ENCODE assay signal across 1 cellular context in the genomic region with DNA sequence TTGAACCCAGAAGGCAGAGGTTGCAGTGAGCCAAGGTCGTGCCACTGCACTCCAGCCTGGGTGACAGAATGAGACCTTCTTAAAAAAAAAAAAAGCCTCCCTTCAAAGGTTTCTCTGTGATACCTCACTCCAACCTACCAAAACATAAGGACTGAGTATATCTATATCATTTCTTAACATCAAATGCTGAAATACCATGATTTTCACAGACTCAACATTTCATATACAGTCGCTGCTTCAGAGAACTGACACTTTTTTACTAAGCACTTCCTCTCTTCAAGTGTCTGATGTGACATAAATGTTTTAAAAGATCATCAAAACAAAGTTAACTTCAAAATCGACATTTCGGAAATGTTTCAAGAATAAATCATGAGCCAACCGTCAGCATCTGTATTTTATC.
TF ChIP-seq lines count a peak whose summit lies in the region.

No MANE protein-coding gene starts in this region.

TF ChIP-seq in WTC11, 78 proteins besides CTCF, POLR2A, EP300 and RAD21 (continued from another document):
- TF ChIP-seq, protein P1, sequence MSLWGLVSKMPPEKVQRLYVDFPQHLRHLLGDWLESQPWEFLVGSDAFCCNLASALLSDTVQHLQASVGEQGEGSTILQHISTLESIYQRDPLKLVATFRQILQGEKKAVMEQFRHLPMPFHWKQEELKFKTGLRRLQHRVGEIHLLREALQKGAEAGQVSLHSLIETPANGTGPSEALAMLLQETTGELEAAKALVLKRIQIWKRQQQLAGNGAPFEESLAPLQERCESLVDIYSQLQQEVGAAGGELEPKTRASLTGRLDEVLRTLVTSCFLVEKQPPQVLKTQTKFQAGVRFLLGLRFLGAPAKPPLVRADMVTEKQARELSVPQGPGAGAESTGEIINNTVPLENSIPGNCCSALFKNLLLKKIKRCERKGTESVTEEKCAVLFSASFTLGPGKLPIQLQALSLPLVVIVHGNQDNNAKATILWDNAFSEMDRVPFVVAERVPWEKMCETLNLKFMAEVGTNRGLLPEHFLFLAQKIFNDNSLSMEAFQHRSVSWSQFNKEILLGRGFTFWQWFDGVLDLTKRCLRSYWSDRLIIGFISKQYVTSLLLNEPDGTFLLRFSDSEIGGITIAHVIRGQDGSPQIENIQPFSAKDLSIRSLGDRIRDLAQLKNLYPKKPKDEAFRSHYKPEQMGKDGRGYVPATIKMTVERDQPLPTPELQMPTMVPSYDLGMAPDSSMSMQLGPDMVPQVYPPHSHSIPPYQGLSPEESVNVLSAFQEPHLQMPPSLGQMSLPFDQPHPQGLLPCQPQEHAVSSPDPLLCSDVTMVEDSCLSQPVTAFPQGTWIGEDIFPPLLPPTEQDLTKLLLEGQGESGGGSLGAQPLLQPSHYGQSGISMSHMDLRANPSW (CRISPR knock-in tag; conservative IDR thresholded peaks at IDR 0.05; ENCODE audit: low read depth) = no peak
- TF ChIP-seq MXD4 (CRISPR knock-in tag; IDR thresholded peaks at IDR 0.05; ENCODE audit: borderline replicate concordance) = no peak
- TF ChIP-seq JAZF1 (CRISPR knock-in tag; IDR thresholded peaks at IDR 0.05) = no peak
- no peak for TF ChIP-seq ZNF396 (CRISPR knock-in tag; IDR thresholded peaks at IDR 0.05; ENCODE audit: borderline replicate concordance)
- TF ChIP-seq, protein P2, sequence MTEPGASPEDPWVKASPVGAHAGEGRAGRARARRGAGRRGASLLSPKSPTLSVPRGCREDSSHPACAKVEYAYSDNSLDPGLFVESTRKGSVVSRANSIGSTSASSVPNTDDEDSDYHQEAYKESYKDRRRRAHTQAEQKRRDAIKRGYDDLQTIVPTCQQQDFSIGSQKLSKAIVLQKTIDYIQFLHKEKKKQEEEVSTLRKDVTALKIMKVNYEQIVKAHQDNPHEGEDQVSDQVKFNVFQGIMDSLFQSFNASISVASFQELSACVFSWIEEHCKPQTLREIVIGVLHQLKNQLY (CRISPR knock-in tag; IDR thresholded peaks at IDR 0.05) = no peak
- TF ChIP-seq, protein P3, sequence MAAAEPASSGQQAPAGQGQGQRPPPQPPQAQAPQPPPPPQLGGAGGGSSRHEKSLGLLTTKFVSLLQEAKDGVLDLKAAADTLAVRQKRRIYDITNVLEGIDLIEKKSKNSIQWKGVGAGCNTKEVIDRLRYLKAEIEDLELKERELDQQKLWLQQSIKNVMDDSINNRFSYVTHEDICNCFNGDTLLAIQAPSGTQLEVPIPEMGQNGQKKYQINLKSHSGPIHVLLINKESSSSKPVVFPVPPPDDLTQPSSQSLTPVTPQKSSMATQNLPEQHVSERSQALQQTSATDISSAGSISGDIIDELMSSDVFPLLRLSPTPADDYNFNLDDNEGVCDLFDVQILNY (CRISPR knock-in tag; IDR thresholded peaks at IDR 0.05) = no peak
- TF ChIP-seq MYBL2 (CRISPR knock-in tag; IDR thresholded peaks at IDR 0.05) = no peak
- no peak for TF ChIP-seq ETV6 (CRISPR knock-in tag; IDR thresholded peaks at IDR 0.05)
- TF ChIP-seq NR1H2 (CRISPR knock-in tag; IDR thresholded peaks at IDR 0.05) = no peak
- TF ChIP-seq, protein P4, sequence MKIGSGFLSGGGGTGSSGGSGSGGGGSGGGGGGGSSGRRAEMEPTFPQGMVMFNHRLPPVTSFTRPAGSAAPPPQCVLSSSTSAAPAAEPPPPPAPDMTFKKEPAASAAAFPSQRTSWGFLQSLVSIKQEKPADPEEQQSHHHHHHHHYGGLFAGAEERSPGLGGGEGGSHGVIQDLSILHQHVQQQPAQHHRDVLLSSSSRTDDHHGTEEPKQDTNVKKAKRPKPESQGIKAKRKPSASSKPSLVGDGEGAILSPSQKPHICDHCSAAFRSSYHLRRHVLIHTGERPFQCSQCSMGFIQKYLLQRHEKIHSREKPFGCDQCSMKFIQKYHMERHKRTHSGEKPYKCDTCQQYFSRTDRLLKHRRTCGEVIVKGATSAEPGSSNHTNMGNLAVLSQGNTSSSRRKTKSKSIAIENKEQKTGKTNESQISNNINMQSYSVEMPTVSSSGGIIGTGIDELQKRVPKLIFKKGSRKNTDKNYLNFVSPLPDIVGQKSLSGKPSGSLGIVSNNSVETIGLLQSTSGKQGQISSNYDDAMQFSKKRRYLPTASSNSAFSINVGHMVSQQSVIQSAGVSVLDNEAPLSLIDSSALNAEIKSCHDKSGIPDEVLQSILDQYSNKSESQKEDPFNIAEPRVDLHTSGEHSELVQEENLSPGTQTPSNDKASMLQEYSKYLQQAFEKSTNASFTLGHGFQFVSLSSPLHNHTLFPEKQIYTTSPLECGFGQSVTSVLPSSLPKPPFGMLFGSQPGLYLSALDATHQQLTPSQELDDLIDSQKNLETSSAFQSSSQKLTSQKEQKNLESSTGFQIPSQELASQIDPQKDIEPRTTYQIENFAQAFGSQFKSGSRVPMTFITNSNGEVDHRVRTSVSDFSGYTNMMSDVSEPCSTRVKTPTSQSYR (CRISPR knock-in tag; IDR thresholded peaks at IDR 0.05) = no peak
- TF ChIP-seq, protein P5, sequence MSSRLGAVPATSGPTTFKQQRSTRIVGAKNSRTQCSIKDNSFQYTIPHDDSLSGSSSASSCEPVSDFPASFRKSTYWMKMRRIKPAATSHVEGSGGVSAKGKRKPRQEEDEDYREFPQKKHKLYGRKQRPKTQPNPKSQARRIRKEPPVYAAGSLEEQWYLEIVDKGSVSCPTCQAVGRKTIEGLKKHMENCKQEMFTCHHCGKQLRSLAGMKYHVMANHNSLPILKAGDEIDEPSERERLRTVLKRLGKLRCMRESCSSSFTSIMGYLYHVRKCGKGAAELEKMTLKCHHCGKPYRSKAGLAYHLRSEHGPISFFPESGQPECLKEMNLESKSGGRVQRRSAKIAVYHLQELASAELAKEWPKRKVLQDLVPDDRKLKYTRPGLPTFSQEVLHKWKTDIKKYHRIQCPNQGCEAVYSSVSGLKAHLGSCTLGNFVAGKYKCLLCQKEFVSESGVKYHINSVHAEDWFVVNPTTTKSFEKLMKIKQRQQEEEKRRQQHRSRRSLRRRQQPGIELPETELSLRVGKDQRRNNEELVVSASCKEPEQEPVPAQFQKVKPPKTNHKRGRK (CRISPR knock-in tag; IDR thresholded peaks at IDR 0.05; ENCODE audit: borderline replicate concordance) = no peak
- TF ChIP-seq, protein P6, sequence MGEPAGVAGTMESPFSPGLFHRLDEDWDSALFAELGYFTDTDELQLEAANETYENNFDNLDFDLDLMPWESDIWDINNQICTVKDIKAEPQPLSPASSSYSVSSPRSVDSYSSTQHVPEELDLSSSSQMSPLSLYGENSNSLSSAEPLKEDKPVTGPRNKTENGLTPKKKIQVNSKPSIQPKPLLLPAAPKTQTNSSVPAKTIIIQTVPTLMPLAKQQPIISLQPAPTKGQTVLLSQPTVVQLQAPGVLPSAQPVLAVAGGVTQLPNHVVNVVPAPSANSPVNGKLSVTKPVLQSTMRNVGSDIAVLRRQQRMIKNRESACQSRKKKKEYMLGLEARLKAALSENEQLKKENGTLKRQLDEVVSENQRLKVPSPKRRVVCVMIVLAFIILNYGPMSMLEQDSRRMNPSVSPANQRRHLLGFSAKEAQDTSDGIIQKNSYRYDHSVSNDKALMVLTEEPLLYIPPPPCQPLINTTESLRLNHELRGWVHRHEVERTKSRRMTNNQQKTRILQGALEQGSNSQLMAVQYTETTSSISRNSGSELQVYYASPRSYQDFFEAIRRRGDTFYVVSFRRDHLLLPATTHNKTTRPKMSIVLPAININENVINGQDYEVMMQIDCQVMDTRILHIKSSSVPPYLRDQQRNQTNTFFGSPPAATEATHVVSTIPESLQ (CRISPR knock-in tag; IDR thresholded peaks at IDR 0.05) = no peak
